Comparison of ENCODE assay signal across 7 cellular contexts in genomic region chr19:42132851-42133528, GRCh38. TPM values are rescaled to one million over a fixed set of nuclear protein-coding genes. Genes with fewer than 3 reads are reported as not detected.
DNase-seq lines count a peak whose midpoint lies in the region; ATAC-seq and TF ChIP-seq lines count a peak whose summit lies in the region.

No MANE protein-coding gene starts in this region.

- no peaks in the 10 kb centered on the region for H3K9me3 Mint-ChIP-seq in activated T-cell treated with anti-CD3 and anti-CD28 coated beads, Interleukin-2, amount 50 U/mL, for 24 hours
- H3K9me3 Mint-ChIP-seq in natural killer cell, result no peaks in the 10 kb centered on the region

- H3K4me3 Mint-ChIP-seq in activated T-cell treated with anti-CD3 and anti-CD28 coated beads, Interleukin-2, amount 50 U/mL, for 24 hours, result peak overlapping the region; percentile 81
- peak overlapping the region; percentile 80 for H3K4me3 Mint-ChIP-seq in natural killer cell

- no peak overlapping the region for H3K9ac ChIP-seq in HUES6 (ENCODE audit: low read length)

- DNase-seq in OCI-M1 (lab: John Stamatoyannopoulos, UW), result peak; percentile 78
- DNase-seq in activated T-cell treated with anti-CD3 and anti-CD28 coated beads, Interleukin-2, amount 50 U/mL, for 24 hours, result peak; percentile 95
- DNase-seq in fibroblast of mammary gland (ENCODE audit: low read depth), result no peak
- DNase-seq in natural killer cell, result peak; percentile 83
- DNase-seq in stimulated activated naive CD4-positive, alpha-beta T cell (lab: John Stamatoyannopoulos, UW), result peak; percentile 63 to 91 (median 83)

- no peaks in the 10 kb centered on the region for H3K36me3 ChIP-seq in HUES6 (ENCODE audit: control insufficient read depth, insufficient read depth, low read length)

- H3K4me1 ChIP-seq in HUES6 (ENCODE audit: control insufficient read depth, insufficient read depth, low read length), result peaks cover 10% of the 10 kb centered on the region; the same call in 1 of the 2 replicates

- no peaks in the 10 kb centered on the region for H3K9me3 ChIP-seq in HUES6 (ENCODE audit: control insufficient read depth, insufficient read depth, low read depth, low read length)

- TF ChIP-seq CTCF in fibroblast of mammary gland (conservative IDR thresholded peaks at IDR 0.05; ENCODE audit: control insufficient read depth, insufficient read depth, low read depth, low read length) (peak; percentile 55), natural killer cell (IDR thresholded peaks at IDR 0.05) (peak; percentile 100)

- ATAC-seq in GM18498 (IDR thresholded peaks at IDR 0.05; ENCODE audit: unreplicated experiment) (peak; percentile 36), natural killer cell (peak; percentile 74 to 86 (median 77))

- peaks cover 7% of the 10 kb centered on the region for H3K36me3 Mint-ChIP-seq in activated T-cell treated with anti-CD3 and anti-CD28 coated beads, Interleukin-2, amount 50 U/mL, for 24 hours (ENCODE audit: low read depth)
- H3K36me3 Mint-ChIP-seq in natural killer cell, result no peaks in the 10 kb centered on the region

- H3K27ac ChIP-seq in HUES6 (ENCODE audit: low read depth, low read length), result no peak overlapping the region

- peak overlapping the region; percentile 91 for H3K27ac Mint-ChIP-seq in activated T-cell treated with anti-CD3 and anti-CD28 coated beads, Interleukin-2, amount 50 U/mL, for 24 hours
- H3K27ac Mint-ChIP-seq in natural killer cell, result peak overlapping the region; percentile 58 to 86

- intact Hi-C loops in natural killer cell (cut with micrococcal nuclease), result loop anchor here (1.0 to 5.0 kb wide), 7 partner anchors 25 to 192 kb away; partner anchors contain the start of gene MEGF8

- H3K27me3 Mint-ChIP-seq in activated T-cell treated with anti-CD3 and anti-CD28 coated beads, Interleukin-2, amount 50 U/mL, for 24 hours, result no peaks in the 10 kb centered on the region
- H3K27me3 Mint-ChIP-seq in natural killer cell (ENCODE audit: low read depth in 2 of 2), result no peaks in the 10 kb centered on the region

- peaks cover 33% of the 10 kb centered on the region for H3K27me3 ChIP-seq in HUES6 (ENCODE audit: control insufficient read depth, insufficient read depth, low read length)

- peaks cover 62% of the 10 kb centered on the region for H3K4me1 Mint-ChIP-seq in activated T-cell treated with anti-CD3 and anti-CD28 coated beads, Interleukin-2, amount 50 U/mL, for 24 hours (ENCODE audit: low read depth)
- peaks cover 36 to 73% of the 10 kb centered on the region in 2 donors for H3K4me1 Mint-ChIP-seq in natural killer cell

- H3K4me3 ChIP-seq in HUES6 (ENCODE audit: low read depth, low read length) (peak overlapping the region; percentile 63), fibroblast of mammary gland (ENCODE audit: control insufficient read depth, low read depth, low read length) (peak overlapping the region; percentile 20)

RNA-seq across cellular contexts. Expression of gene POU2F2, which starts 0.7 kb away (rescaled TPM):
- total RNA-seq in natural killer cell, result 10 to 100 TPM; 27.3 to 40.8 (median 29.3) TPM

RNA-seq across cellular contexts. Expression of gene ZNF574, which starts 57.0 kb away (rescaled TPM):
- 10 to 100 TPM; 21.6 to 23.7 (median 23.1) TPM for total RNA-seq in natural killer cell
